Comparison of ENCODE assay signal across 10 cellular contexts in the genomic region with DNA sequence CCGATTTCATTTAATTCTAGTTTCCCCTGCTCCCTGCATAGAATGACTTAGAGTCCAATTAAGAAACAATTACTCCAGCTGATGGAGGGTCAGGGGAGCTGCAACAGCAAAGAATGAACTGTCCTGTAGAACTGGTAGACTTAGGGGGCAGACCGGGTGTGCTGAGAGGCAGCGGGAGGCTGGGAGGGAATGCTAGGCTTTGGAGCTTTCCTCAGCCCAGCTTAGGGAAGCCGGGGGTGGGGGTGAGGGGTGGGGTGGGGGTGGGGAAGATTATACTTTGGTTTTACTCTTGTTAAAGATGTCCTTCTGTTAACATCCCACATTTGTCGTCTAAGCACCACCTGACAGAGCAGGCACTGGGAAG.
DNase-seq lines count a peak whose midpoint lies in the region; ATAC-seq and TF ChIP-seq lines count a peak whose summit lies in the region.
"Had no signal": no experiment of that assay in that cellular context is flagged by ENCODE, and none has a peak within 500 bp of the region (broad histone marks: within the 10 kb centered on the region; RNA-seq: fewer than 3 reads in every experiment).

No MANE protein-coding gene starts in this region.

- H3K36me3 Mint-ChIP-seq in activated naive CD8-positive, alpha-beta T cell treated with anti-CD3 and anti-CD28 coated beads, Interleukin-2, amount 10 ng/mL, durations not matched to agents 7 days and 5 days: no peaks in the 10 kb centered on the region
- H3K36me3 Mint-ChIP-seq in activated naive CD8-positive, alpha-beta T cell treated with anti-CD3 and anti-CD28 coated beads for 36 hours: no peaks in the 10 kb centered on the region
- H3K36me3 Mint-ChIP-seq in stimulated activated effector memory CD8-positive, alpha-beta T cell treated with anti-CD3 and anti-CD28 coated beads, Interleukin-12 subunit alpha, Interleukin-12 subunit beta, amount 100 ng/mL, for 72 hours: no peaks in the 10 kb centered on the region

- H3K27me3 Mint-ChIP-seq in activated naive CD8-positive, alpha-beta T cell treated with anti-CD3 and anti-CD28 coated beads, Interleukin-2, amount 10 ng/mL, durations not matched to agents 7 days and 5 days: peaks cover 14% of the 10 kb centered on the region
- H3K27me3 Mint-ChIP-seq in activated naive CD8-positive, alpha-beta T cell treated with anti-CD3 and anti-CD28 coated beads for 36 hours: peaks cover 43% of the 10 kb centered on the region

- POLR2A ChIA-PET in activated naive CD8-positive, alpha-beta T cell treated with anti-CD3 and anti-CD28 coated beads, Interleukin-2, amount 10 ng/mL, durations not matched to agents 7 days and 5 days (lab: Charles Lee): no interaction called here

- TF ChIP-seq POLR2A in erythroblast (IDR thresholded peaks at IDR 0.05; ENCODE audit: low read length): no peak

- H3K9ac ChIP-seq in iPS-15b (ENCODE audit: low read depth, low read length): no peak overlapping the region

- peaks cover 17% of the 10 kb centered on the region for H3K4me1 ChIP-seq in iPS-15b (ENCODE audit: control insufficient read depth, insufficient read depth, low read length)
- H3K4me1 ChIP-seq: pancreas had no signal

- no peak overlapping the region for H3K4me3 ChIP-seq in WERI-Rb-1 (ENCODE audit: low read depth, low read length)
- H3K4me3 ChIP-seq in iPS-15b (ENCODE audit: low read depth, low read length): peak overlapping the region; percentile 46
- H3K4me3 ChIP-seq: pancreas had no signal

- peaks cover 4% of the 10 kb centered on the region for H3K9me3 Mint-ChIP-seq in activated naive CD8-positive, alpha-beta T cell treated with anti-CD3 and anti-CD28 coated beads, Interleukin-2, amount 10 ng/mL, durations not matched to agents 7 days and 5 days
- H3K9me3 Mint-ChIP-seq in activated naive CD8-positive, alpha-beta T cell treated with anti-CD3 and anti-CD28 coated beads for 36 hours: peaks cover 2% of the 10 kb centered on the region
- no peaks in the 10 kb centered on the region for H3K9me3 Mint-ChIP-seq in stimulated activated effector memory CD8-positive, alpha-beta T cell treated with anti-CD3 and anti-CD28 coated beads, Interleukin-12 subunit alpha, Interleukin-12 subunit beta, amount 100 ng/mL, for 72 hours

- ATAC-seq in activated naive CD8-positive, alpha-beta T cell treated with anti-CD3 and anti-CD28 coated beads, Interleukin-2, amount 10 ng/mL, durations not matched to agents 7 days and 5 days (ENCODE audit: low read depth): no peak
- ATAC-seq in stimulated activated effector memory CD8-positive, alpha-beta T cell treated with anti-CD3 and anti-CD28 coated beads, Interleukin-12 subunit alpha, Interleukin-12 subunit beta, amount 100 ng/mL, for 72 hours: no peak
- ATAC-seq in HG02798 (IDR thresholded peaks at IDR 0.05; ENCODE audit: poor library complexity, unreplicated experiment): no peak

- no peak overlapping the region for H3K27ac ChIP-seq in WERI-Rb-1
- H3K27ac ChIP-seq: pancreas had no signal

- peak overlapping the region; percentile 6 for H3K4me3 Mint-ChIP-seq in activated naive CD8-positive, alpha-beta T cell treated with anti-CD3 and anti-CD28 coated beads, Interleukin-2, amount 10 ng/mL, durations not matched to agents 7 days and 5 days
- no peak overlapping the region for H3K4me3 Mint-ChIP-seq in activated naive CD8-positive, alpha-beta T cell treated with anti-CD3 and anti-CD28 coated beads for 36 hours
- peak overlapping the region; percentile 3 for H3K4me3 Mint-ChIP-seq in stimulated activated effector memory CD8-positive, alpha-beta T cell treated with anti-CD3 and anti-CD28 coated beads, Interleukin-12 subunit alpha, Interleukin-12 subunit beta, amount 100 ng/mL, for 72 hours
- H3K4me3 Mint-ChIP-seq: activated CD4-positive, alpha-beta T cell treated with anti-CD3 and anti-CD28 coated beads for 36 hours had no signal

- peaks cover 11% of the 10 kb centered on the region for H3K9me3 ChIP-seq in WERI-Rb-1 (ENCODE audit: severe bottlenecking)
- H3K9me3 ChIP-seq in iPS-15b (ENCODE audit: control insufficient read depth, insufficient read depth, low read length): no peaks in the 10 kb centered on the region
- H3K9me3 ChIP-seq: pancreas had no signal

- H3K36me3 ChIP-seq in WERI-Rb-1: no peaks in the 10 kb centered on the region
- H3K36me3 ChIP-seq in iPS-15b (ENCODE audit: control insufficient read depth, insufficient read depth, low read length): no peaks in the 10 kb centered on the region
- H3K36me3 ChIP-seq: pancreas had no signal

- no peak for TF ChIP-seq CTCF in WERI-Rb-1 (IDR thresholded peaks at IDR 0.05; ENCODE audit: low read depth, low read length)

- H3K27me3 ChIP-seq in WERI-Rb-1 (ENCODE audit: insufficient read depth, low read depth, severe bottlenecking): peaks cover 66% of the 10 kb centered on the region
- H3K27me3 ChIP-seq in iPS-15b (ENCODE audit: control insufficient read depth, insufficient read depth, low read length): peaks cover 38% of the 10 kb centered on the region

- peaks cover 3% of the 10 kb centered on the region for H3K4me1 Mint-ChIP-seq in activated naive CD8-positive, alpha-beta T cell treated with anti-CD3 and anti-CD28 coated beads, Interleukin-2, amount 10 ng/mL, durations not matched to agents 7 days and 5 days
- no peaks in the 10 kb centered on the region for H3K4me1 Mint-ChIP-seq in activated naive CD8-positive, alpha-beta T cell treated with anti-CD3 and anti-CD28 coated beads for 36 hours
- no peaks in the 10 kb centered on the region for H3K4me1 Mint-ChIP-seq in stimulated activated effector memory CD8-positive, alpha-beta T cell treated with anti-CD3 and anti-CD28 coated beads, Interleukin-12 subunit alpha, Interleukin-12 subunit beta, amount 100 ng/mL, for 72 hours

- no peak for DNase-seq in activated naive CD8-positive, alpha-beta T cell treated with anti-CD3 and anti-CD28 coated beads, Interleukin-2, amount 10 ng/mL, durations not matched to agents 7 days and 5 days
- DNase-seq in activated naive CD8-positive, alpha-beta T cell treated with anti-CD3 and anti-CD28 coated beads for 36 hours: no peak
- DNase-seq in WERI-Rb-1: peak; percentile 13
- no peak for DNase-seq in stimulated activated effector memory CD8-positive, alpha-beta T cell treated with anti-CD3 and anti-CD28 coated beads, Interleukin-12 subunit alpha, Interleukin-12 subunit beta, amount 100 ng/mL, for 72 hours (ENCODE audit: low spot score in 2 of 2)
- no peak for DNase-seq in erythroblast (lab: John Stamatoyannopoulos, UW)
- DNase-seq in SHP77 treated with DMSO at 0.1 percent for 48 hours (lab: John Stamatoyannopoulos, UW): no peak

- no peak overlapping the region for H3K27ac Mint-ChIP-seq in activated naive CD8-positive, alpha-beta T cell treated with anti-CD3 and anti-CD28 coated beads, Interleukin-2, amount 10 ng/mL, durations not matched to agents 7 days and 5 days
- H3K27ac Mint-ChIP-seq in activated naive CD8-positive, alpha-beta T cell treated with anti-CD3 and anti-CD28 coated beads for 36 hours: no peak overlapping the region
- H3K27ac Mint-ChIP-seq in stimulated activated effector memory CD8-positive, alpha-beta T cell treated with anti-CD3 and anti-CD28 coated beads, Interleukin-12 subunit alpha, Interleukin-12 subunit beta, amount 100 ng/mL, for 72 hours: no peak overlapping the region
- H3K27ac Mint-ChIP-seq: activated CD4-positive, alpha-beta T cell treated with anti-CD3 and anti-CD28 coated beads for 36 hours had no signal
